4 cellular contexts compared by ENCODE assay signal in genomic region chr4:27711041-27711440, GRCh38.
"Had no signal": no experiment of that assay in that cellular context is flagged by ENCODE, and none has a peak within 500 bp of the region (broad histone marks: within the 10 kb centered on the region; RNA-seq: fewer than 3 reads in every experiment).

No MANE protein-coding gene starts in this region.

- DNase-seq: IMR-90, KBM-7, KG1 had no signal

- H3K4me3 ChIP-seq: K562 had no signal
